ENCODE assay signal across 11 cellular contexts in genomic region chr11:27694992-27695391, GRCh38. TPM values are rescaled to one million over a fixed set of nuclear protein-coding genes. Genes with fewer than 3 reads are reported as not detected.
DNase-seq lines count a peak whose midpoint lies in the region; ATAC-seq, FAIRE-seq and TF ChIP-seq lines count a peak whose summit lies in the region.
"Had no signal": no experiment of that assay in that cellular context is flagged by ENCODE, and none has a peak within 500 bp of the region (broad histone marks: within the 10 kb centered on the region; RNA-seq: fewer than 3 reads in every experiment).

No MANE protein-coding gene starts in this region.

- FAIRE-seq in GM18507 (lab: Jason Lieb, UNC) (peak; percentile 48), GM12892 (lab: Jason Lieb, UNC) (no peak)
- FAIRE-seq: colon had no signal

- H3K9me3 Mint-ChIP-seq in activated CD8-positive, alpha-beta memory T cell treated with anti-CD3 and anti-CD28 coated beads, Interleukin-2, amount 10 ng/mL, durations not matched to agents 7 days and 5 days (ENCODE audit: low read depth): no peaks in the 10 kb centered on the region
- no peaks in the 10 kb centered on the region for H3K9me3 Mint-ChIP-seq in stimulated activated memory B cell treated with anti-CD40 and anti-IgM and Interleukin-4, amounts not matched to agents 10 μg/mL and 1 μg/mL and 100 μg/mL, for 72 hours

- CTCF ChIA-PET in activated CD8-positive, alpha-beta memory T cell treated with anti-CD3 and anti-CD28 coated beads, Interleukin-2, amount 10 ng/mL, durations not matched to agents 7 days and 5 days (lab: Charles Lee): no interaction called here

- ATAC-seq in GM21786 (IDR thresholded peaks at IDR 0.05; ENCODE audit: unreplicated experiment): no peak
- no peak for ATAC-seq in activated CD8-positive, alpha-beta memory T cell treated with anti-CD3 and anti-CD28 coated beads, Interleukin-2, amount 10 ng/mL, durations not matched to agents 7 days and 5 days
- ATAC-seq in stimulated activated memory B cell treated with anti-CD40 and anti-IgM and Interleukin-4, amounts not matched to agents 10 μg/mL and 1 μg/mL and 100 μg/mL, for 72 hours: no peak
- ATAC-seq: mucosa of descending colon had no signal

- peaks cover 46% of the 10 kb centered on the region for H3K27me3 Mint-ChIP-seq in activated CD8-positive, alpha-beta memory T cell treated with anti-CD3 and anti-CD28 coated beads, Interleukin-2, amount 10 ng/mL, durations not matched to agents 7 days and 5 days
- H3K27me3 Mint-ChIP-seq in stimulated activated memory B cell treated with anti-CD40 and anti-IgM and Interleukin-4, amounts not matched to agents 10 μg/mL and 1 μg/mL and 100 μg/mL, for 72 hours: peaks cover 42% of the 10 kb centered on the region

- no peak overlapping the region for H3K27ac Mint-ChIP-seq in activated CD8-positive, alpha-beta memory T cell treated with anti-CD3 and anti-CD28 coated beads, Interleukin-2, amount 10 ng/mL, durations not matched to agents 7 days and 5 days
- no peak overlapping the region for H3K27ac Mint-ChIP-seq in stimulated activated memory B cell treated with anti-CD40 and anti-IgM and Interleukin-4, amounts not matched to agents 10 μg/mL and 1 μg/mL and 100 μg/mL, for 72 hours

- no peak overlapping the region for H3K4me3 Mint-ChIP-seq in activated CD8-positive, alpha-beta memory T cell treated with anti-CD3 and anti-CD28 coated beads, Interleukin-2, amount 10 ng/mL, durations not matched to agents 7 days and 5 days
- no peak overlapping the region for H3K4me3 Mint-ChIP-seq in stimulated activated memory B cell treated with anti-CD40 and anti-IgM and Interleukin-4, amounts not matched to agents 10 μg/mL and 1 μg/mL and 100 μg/mL, for 72 hours

- no peak for DNase-seq in AG09309 (ENCODE audit: low read depth)
- DNase-seq in GM18507 (ENCODE audit: extremely low spot score, insufficient read length, low read depth): no peak
- peak; percentile 53 for DNase-seq in OCI-M1 (lab: John Stamatoyannopoulos, UW)
- peak; percentile 53 for DNase-seq in fibroblast of mammary gland (ENCODE audit: low read depth)
- DNase-seq in GM12892 (ENCODE audit: insufficient read length): no peak
- DNase-seq in activated CD8-positive, alpha-beta memory T cell treated with anti-CD3 and anti-CD28 coated beads, Interleukin-2, amount 10 ng/mL, durations not matched to agents 7 days and 5 days: no peak
- DNase-seq: mucosa of descending colon, T1000 had no signal

- no peak overlapping the region for H3K4me3 ChIP-seq in AG09309 (ENCODE audit: control insufficient read depth, low read depth, low read length)
- H3K4me3 ChIP-seq in fibroblast of mammary gland (ENCODE audit: control insufficient read depth, low read depth, low read length): no peak overlapping the region
- H3K4me3 ChIP-seq: mucosa of descending colon had no signal

- peaks cover 13% of the 10 kb centered on the region for H3K4me1 Mint-ChIP-seq in activated CD8-positive, alpha-beta memory T cell treated with anti-CD3 and anti-CD28 coated beads, Interleukin-2, amount 10 ng/mL, durations not matched to agents 7 days and 5 days
- peaks cover 18% of the 10 kb centered on the region for H3K4me1 Mint-ChIP-seq in stimulated activated memory B cell treated with anti-CD40 and anti-IgM and Interleukin-4, amounts not matched to agents 10 μg/mL and 1 μg/mL and 100 μg/mL, for 72 hours

- TF ChIP-seq CTCF in AG09309 (IDR thresholded peaks at IDR 0.05; ENCODE audit: control insufficient read depth, insufficient read depth, low read depth, low read length, missing control alignments): peak; percentile 39
- TF ChIP-seq CTCF in fibroblast of mammary gland (conservative IDR thresholded peaks at IDR 0.05; ENCODE audit: control insufficient read depth, insufficient read depth, low read depth, low read length): peak; percentile 50

- TF ChIP-seq POLR2A in GM12892 (IDR thresholded peaks at IDR 0.05; ENCODE audit: low read depth, low read length): no peak

- H3K36me3 Mint-ChIP-seq in activated CD8-positive, alpha-beta memory T cell treated with anti-CD3 and anti-CD28 coated beads, Interleukin-2, amount 10 ng/mL, durations not matched to agents 7 days and 5 days: no peaks in the 10 kb centered on the region
- no peaks in the 10 kb centered on the region for H3K36me3 Mint-ChIP-seq in stimulated activated memory B cell treated with anti-CD40 and anti-IgM and Interleukin-4, amounts not matched to agents 10 μg/mL and 1 μg/mL and 100 μg/mL, for 72 hours

RNA-seq across cellular contexts. Expression of gene BDNF, which starts 5.3 kb away (rescaled TPM):
- not detected for polyA plus RNA-seq in GM12892 (2012; ENCODE audit: missing spikeins)
- not detected for total RNA-seq in activated CD8-positive, alpha-beta memory T cell treated with anti-CD3 and anti-CD28 coated beads, Interleukin-2, amount 10 ng/mL, durations not matched to agents 7 days and 5 days

Comparison
In these comparisons a context has a peak if more than half of its experiments do, and no peak if none do; other contexts are left out.
1. DNase-seq: peak in OCI-M1 (single experiment) and fibroblast of mammary gland (single experiment); none in AG09309 (single experiment), GM18507 (single experiment), GM12892 (single experiment) and activated CD8-positive, alpha-beta memory T cell treated with anti-CD3 and anti-CD28 coated beads, Interleukin-2, amount 10 ng/mL, durations not matched to agents 7 days and 5 days (single experiment).